In the genomic region with DNA sequence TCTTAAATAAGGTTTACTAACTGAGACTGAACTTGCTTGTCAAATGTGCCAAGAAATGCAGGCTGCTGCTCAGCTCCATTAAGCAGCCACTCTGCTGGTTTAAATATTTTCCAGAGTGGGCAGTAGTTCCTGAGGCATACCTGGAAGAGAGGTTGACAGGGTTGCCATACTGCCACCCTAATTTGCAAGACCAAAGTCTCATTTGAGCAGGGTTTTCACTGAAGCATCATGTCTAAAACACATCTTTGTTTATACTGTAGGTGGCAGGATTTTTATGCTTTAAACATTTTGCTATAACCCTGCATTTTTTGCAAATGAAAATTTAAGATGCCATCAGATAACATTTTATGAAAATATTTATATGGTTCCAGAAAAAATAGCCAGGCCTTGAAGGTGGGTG, we compare ENCODE assay signal across 1 cellular context.
TF ChIP-seq lines count a peak whose summit lies in the region.

No MANE protein-coding gene starts in this region.

TF ChIP-seq in GM23338, 12 proteins besides CTCF, POLR2A, EP300 and RAD21 (continued from another document):
- TF ChIP-seq, protein P1, sequence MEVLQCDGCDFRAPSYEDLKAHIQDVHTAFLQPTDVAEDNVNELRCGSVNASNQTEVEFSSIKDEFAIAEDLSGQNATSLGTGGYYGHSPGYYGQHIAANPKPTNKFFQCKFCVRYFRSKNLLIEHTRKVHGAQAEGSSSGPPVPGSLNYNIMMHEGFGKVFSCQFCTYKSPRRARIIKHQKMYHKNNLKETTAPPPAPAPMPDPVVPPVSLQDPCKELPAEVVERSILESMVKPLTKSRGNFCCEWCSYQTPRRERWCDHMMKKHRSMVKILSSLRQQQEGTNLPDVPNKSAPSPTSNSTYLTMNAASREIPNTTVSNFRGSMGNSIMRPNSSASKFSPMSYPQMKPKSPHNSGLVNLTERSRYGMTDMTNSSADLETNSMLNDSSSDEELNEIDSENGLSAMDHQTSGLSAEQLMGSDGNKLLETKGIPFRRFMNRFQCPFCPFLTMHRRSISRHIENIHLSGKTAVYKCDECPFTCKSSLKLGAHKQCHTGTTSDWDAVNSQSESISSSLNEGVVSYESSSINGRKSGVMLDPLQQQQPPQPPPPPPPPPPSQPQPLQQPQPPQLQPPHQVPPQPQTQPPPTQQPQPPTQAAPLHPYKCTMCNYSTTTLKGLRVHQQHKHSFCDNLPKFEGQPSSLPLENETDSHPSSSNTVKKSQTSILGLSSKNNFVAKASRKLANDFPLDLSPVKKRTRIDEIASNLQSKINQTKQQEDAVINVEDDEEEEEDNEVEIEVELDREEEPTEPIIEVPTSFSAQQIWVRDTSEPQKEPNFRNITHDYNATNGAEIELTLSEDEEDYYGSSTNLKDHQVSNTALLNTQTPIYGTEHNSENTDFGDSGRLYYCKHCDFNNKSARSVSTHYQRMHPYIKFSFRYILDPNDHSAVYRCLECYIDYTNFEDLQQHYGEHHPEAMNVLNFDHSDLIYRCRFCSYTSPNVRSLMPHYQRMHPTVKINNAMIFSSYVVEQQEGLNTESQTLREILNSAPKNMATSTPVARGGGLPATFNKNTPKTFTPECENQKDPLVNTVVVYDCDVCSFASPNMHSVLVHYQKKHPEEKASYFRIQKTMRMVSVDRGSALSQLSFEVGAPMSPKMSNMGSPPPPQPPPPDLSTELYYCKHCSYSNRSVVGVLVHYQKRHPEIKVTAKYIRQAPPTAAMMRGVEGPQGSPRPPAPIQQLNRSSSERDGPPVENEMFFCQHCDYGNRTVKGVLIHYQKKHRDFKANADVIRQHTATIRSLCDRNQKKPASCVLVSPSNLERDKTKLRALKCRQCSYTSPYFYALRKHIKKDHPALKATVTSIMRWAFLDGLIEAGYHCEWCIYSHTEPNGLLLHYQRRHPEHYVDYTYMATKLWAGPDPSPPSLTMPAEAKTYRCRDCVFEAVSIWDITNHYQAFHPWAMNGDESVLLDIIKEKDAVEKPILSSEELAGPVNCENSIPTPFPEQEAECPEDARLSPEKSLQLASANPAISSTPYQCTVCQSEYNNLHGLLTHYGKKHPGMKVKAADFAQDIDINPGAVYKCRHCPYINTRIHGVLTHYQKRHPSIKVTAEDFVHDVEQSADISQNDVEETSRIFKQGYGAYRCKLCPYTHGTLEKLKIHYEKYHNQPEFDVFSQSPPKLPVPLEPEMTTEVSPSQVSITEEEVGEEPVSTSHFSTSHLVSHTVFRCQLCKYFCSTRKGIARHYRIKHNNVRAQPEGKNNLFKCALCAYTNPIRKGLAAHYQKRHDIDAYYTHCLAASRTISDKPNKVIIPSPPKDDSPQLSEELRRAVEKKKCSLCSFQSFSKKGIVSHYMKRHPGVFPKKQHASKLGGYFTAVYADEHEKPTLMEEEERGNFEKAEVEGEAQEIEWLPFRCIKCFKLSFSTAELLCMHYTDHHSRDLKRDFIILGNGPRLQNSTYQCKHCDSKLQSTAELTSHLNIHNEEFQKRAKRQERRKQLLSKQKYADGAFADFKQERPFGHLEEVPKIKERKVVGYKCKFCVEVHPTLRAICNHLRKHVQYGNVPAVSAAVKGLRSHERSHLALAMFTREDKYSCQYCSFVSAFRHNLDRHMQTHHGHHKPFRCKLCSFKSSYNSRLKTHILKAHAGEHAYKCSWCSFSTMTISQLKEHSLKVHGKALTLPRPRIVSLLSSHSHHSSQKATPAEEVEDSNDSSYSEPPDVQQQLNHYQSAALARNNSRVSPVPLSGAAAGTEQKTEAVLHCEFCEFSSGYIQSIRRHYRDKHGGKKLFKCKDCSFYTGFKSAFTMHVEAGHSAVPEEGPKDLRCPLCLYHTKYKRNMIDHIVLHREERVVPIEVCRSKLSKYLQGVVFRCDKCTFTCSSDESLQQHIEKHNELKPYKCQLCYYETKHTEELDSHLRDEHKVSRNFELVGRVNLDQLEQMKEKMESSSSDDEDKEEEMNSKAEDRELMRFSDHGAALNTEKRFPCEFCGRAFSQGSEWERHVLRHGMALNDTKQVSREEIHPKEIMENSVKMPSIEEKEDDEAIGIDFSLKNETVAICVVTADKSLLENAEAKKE (CRISPR knock-in tag; IDR thresholded peaks at IDR 0.05) = no peak
- no peak for TF ChIP-seq ZNF331 (CRISPR knock-in tag; IDR thresholded peaks at IDR 0.05; ENCODE audit: low read depth)
- TF ChIP-seq JUNB (IDR thresholded peaks at IDR 0.05; ENCODE audit: unreplicated experiment) = no peak
